ENCODE assay signal across 21 cellular contexts in genomic region chr2:233112261-233113113, GRCh38. TPM values are rescaled to one million over a fixed set of nuclear protein-coding genes. Genes with fewer than 3 reads are reported as not detected.
DNase-seq lines count a peak whose midpoint lies in the region; ATAC-seq and TF ChIP-seq lines count a peak whose summit lies in the region.
"Had no signal": no experiment of that assay in that cellular context is flagged by ENCODE, and none has a peak within 500 bp of the region (broad histone marks: within the 10 kb centered on the region; RNA-seq: fewer than 3 reads in every experiment).

No MANE protein-coding gene starts in this region.

- H3K9me3 Mint-ChIP-seq in CD14-positive monocyte (peaks cover 0 to 2% (median 0%) of the 10 kb centered on the region in 7 donors), neural crest cell (no peaks in the 10 kb centered on the region)
- H3K9me3 Mint-ChIP-seq in activated T-helper 2 cell treated with anti-CD3 and anti-CD28 coated beads, Interferon-gamma antibody, Interleukin-2, Interleukin-4, amounts not matched to agents 10 μg/mL and 5 μg/mL and 100 μg/mL, durations not matched to agents 14 hours and 24 hours and 36 hours, result no peaks in the 10 kb centered on the region
- H3K9me3 Mint-ChIP-seq: GM23338 had no signal

- H3K27ac ChIP-seq in HEK293 (ENCODE audit: extremely low read depth, low read depth, low read length), result no peak overlapping the region
- H3K27ac ChIP-seq: KMS-11, pancreas had no signal

- H3K36me3 Mint-ChIP-seq in CD14-positive monocyte (peaks cover 22 to 49% of the 10 kb centered on the region in 2 donors), neural crest cell (ENCODE audit: low read depth) (no peaks in the 10 kb centered on the region)
- H3K36me3 Mint-ChIP-seq in activated T-helper 2 cell treated with anti-CD3 and anti-CD28 coated beads, Interferon-gamma antibody, Interleukin-2, Interleukin-4, amounts not matched to agents 10 μg/mL and 5 μg/mL and 100 μg/mL, durations not matched to agents 14 hours and 24 hours and 36 hours (ENCODE audit: low read depth), result peaks cover 12% of the 10 kb centered on the region

- no peak for TF ChIP-seq CTCF in CD14-positive monocyte (IDR thresholded peaks at IDR 0.05)
- no peak for TF ChIP-seq CTCF in HEK293 (tag by site-specific recombination; IDR thresholded peaks at IDR 0.05)
- TF ChIP-seq CTCF in neural crest cell (conservative IDR thresholded peaks at IDR 0.05), result no peak

- H3K4me3 ChIP-seq in HEK293 (ENCODE audit: low read depth, low read length), result no peak overlapping the region
- H3K4me3 ChIP-seq: GM23338, pancreas had no signal

- H3K4me3 Mint-ChIP-seq in CD14-positive monocyte, result peak overlapping the region in 1 of 2 donors; percentile 14
- H3K4me3 Mint-ChIP-seq in activated T-helper 2 cell treated with anti-CD3 and anti-CD28 coated beads, Interferon-gamma antibody, Interleukin-2, Interleukin-4, amounts not matched to agents 10 μg/mL and 5 μg/mL and 100 μg/mL, durations not matched to agents 14 hours and 24 hours and 36 hours (ENCODE audit: low read depth), result no peak overlapping the region
- H3K4me3 Mint-ChIP-seq in neural crest cell, result no peak overlapping the region
- H3K4me3 Mint-ChIP-seq: GM23338 had no signal

- H3K4me1 Mint-ChIP-seq in CD14-positive monocyte, result peaks cover 44% of the 10 kb centered on the region
- peaks cover 35% of the 10 kb centered on the region for H3K4me1 Mint-ChIP-seq in activated T-helper 2 cell treated with anti-CD3 and anti-CD28 coated beads, Interferon-gamma antibody, Interleukin-2, Interleukin-4, amounts not matched to agents 10 μg/mL and 5 μg/mL and 100 μg/mL, durations not matched to agents 14 hours and 24 hours and 36 hours (ENCODE audit: low read depth)
- peaks cover 4% of the 10 kb centered on the region for H3K4me1 Mint-ChIP-seq in neural crest cell

- CTCF ChIA-PET in HEK293 (lab: Yijun Ruan, JAX), result interaction anchor here (0.6 to 1.3 kb wide), 4 partner anchors 11 to 500 kb away, joined by 3 read pairs; no protein-coding TSS in a partner anchor

- H3K27ac Mint-ChIP-seq in CD14-positive monocyte (peak overlapping the region in 6 of 7 donors; percentile 1 to 79 (median 70)), neural crest cell (ENCODE audit: unreplicated experiment) (peak overlapping the region; percentile 37)
- peak overlapping the region; percentile 11 for H3K27ac Mint-ChIP-seq in activated T-helper 2 cell treated with anti-CD3 and anti-CD28 coated beads, Interferon-gamma antibody, Interleukin-2, Interleukin-4, amounts not matched to agents 10 μg/mL and 5 μg/mL and 100 μg/mL, durations not matched to agents 14 hours and 24 hours and 36 hours
- H3K27ac Mint-ChIP-seq: GM23338 had no signal

- DNase-seq in CD14-positive monocyte (ENCODE audit: low spot score), result no peak
- DNase-seq in activated T-helper 2 cell treated with anti-CD3 and anti-CD28 coated beads, Interferon-gamma antibody, Interleukin-2, Interleukin-4, amounts not matched to agents 10 μg/mL and 5 μg/mL and 100 μg/mL, durations not matched to agents 14 hours and 24 hours and 36 hours (ENCODE audit: low spot score), result no peak
- no peak for DNase-seq in neural crest cell (ENCODE audit: low read depth, low spot score)
- DNase-seq in effector CD4-positive, alpha-beta T cell, result no peak
- DNase-seq: activated CD4-positive, CD25-positive, alpha-beta regulatory T cell; activated gamma-delta T cell; cortex of kidney; DMS153; NCI-H1048; NCI-H226; Right ventricle myocardium superior; stimulated activated CD4-positive, alpha-beta T cell treated with anti-CD3 and anti-CD28 coated beads, Interleukin-2, amount 100 ng/mL, for 24 hours; substantia nigra; T-helper 2 cell had no signal

- ATAC-seq in HG03439 (IDR thresholded peaks at IDR 0.05; ENCODE audit: unreplicated experiment) (no peak), GM21526 (IDR thresholded peaks at IDR 0.05; ENCODE audit: low FRiP score, unreplicated experiment) (no peak)
- ATAC-seq: GM23338, left lobe of liver had no signal

- H3K36me3 ChIP-seq in HEK293 (ENCODE audit: control insufficient read depth in 2 of 2, insufficient read depth in 1 of 2, low read length in 2 of 2), result no peaks in the 10 kb centered on the region
- H3K36me3 ChIP-seq: pancreas had no signal

- POLR2A ChIA-PET in HEK293 (lab: Yijun Ruan, JAX), result no interaction called here

- no peaks in the 10 kb centered on the region for H3K4me1 ChIP-seq in HEK293 (ENCODE audit: control insufficient read depth, insufficient read depth, low read length)
- H3K4me1 ChIP-seq: pancreas had no signal

- intact Hi-C loops in CD14-positive monocyte (cut with micrococcal nuclease), result no loop called here
- intact Hi-C loops in activated T-helper 2 cell treated with anti-CD3 and anti-CD28 coated beads, Interferon-gamma antibody, Interleukin-2, Interleukin-4, amounts not matched to agents 10 μg/mL and 5 μg/mL and 100 μg/mL, durations not matched to agents 14 hours and 24 hours and 36 hours (cut with micrococcal nuclease), result no loop called here

- H3K9me3 ChIP-seq in HEK293 (ENCODE audit: control insufficient read depth, insufficient read depth, low read depth, low read length), result no peaks in the 10 kb centered on the region
- H3K9me3 ChIP-seq: pancreas had no signal

- H3K27me3 Mint-ChIP-seq in CD14-positive monocyte (ENCODE audit: low read depth in 3 of 3) (no peaks in the 10 kb centered on the region), neural crest cell (ENCODE audit: low read depth) (peaks cover 15% of the 10 kb centered on the region)
- no peaks in the 10 kb centered on the region for H3K27me3 Mint-ChIP-seq in activated T-helper 2 cell treated with anti-CD3 and anti-CD28 coated beads, Interferon-gamma antibody, Interleukin-2, Interleukin-4, amounts not matched to agents 10 μg/mL and 5 μg/mL and 100 μg/mL, durations not matched to agents 14 hours and 24 hours and 36 hours (ENCODE audit: low read depth)

TF ChIP-seq in HEK293, 187 proteins besides CTCF, POLR2A, EP300 and RAD21:
- TF ChIP-seq SCRT1 (tag by site-specific recombination; IDR thresholded peaks at IDR 0.05; ENCODE audit: borderline replicate concordance) (peak; percentile 86), ZBTB21 (tag by site-specific recombination; IDR thresholded peaks at IDR 0.05) (no peak), PRDM10 (tag by site-specific recombination; IDR thresholded peaks at IDR 0.05) (0 out of 2 replicates have a peak, but pooled peaks have one; percentile 9), SCRT2 (tag by site-specific recombination; IDR thresholded peaks at IDR 0.05) (peak; percentile 97)

RNA-seq across cellular contexts. Expression of gene INPP5D, which starts 52.3 kb away (rescaled TPM):
- polyA plus RNA-seq in CD14-positive monocyte, result 10 to 100 TPM; 30.6 to 54.8 TPM
- 58.5 and 62.3 TPM in 2 replicates for total RNA-seq in activated T-helper 2 cell treated with anti-CD3 and anti-CD28 coated beads, Interferon-gamma antibody, Interleukin-2, Interleukin-4, amounts not matched to agents 10 μg/mL and 5 μg/mL and 100 μg/mL, durations not matched to agents 14 hours and 24 hours and 36 hours
- total RNA-seq in neural crest cell, result 0.28 and 0.30 TPM in 2 replicates

Comparison
In these comparisons a context has a peak if more than half of its experiments do, and no peak if none do; other contexts are left out.
1. H3K27ac Mint-ChIP-seq: peak in every context shown above with its lines; median percentile 70 in CD14-positive monocyte; 37 in neural crest cell; 11 in activated T-helper 2 cell treated with anti-CD3 and anti-CD28 coated beads, Interferon-gamma antibody, Interleukin-2, Interleukin-4, amounts not matched to agents 10 μg/mL and 5 μg/mL and 100 μg/mL, durations not matched to agents 14 hours and 24 hours and 36 hours.
2. RNA of gene INPP5D, which starts 52.3 kb away (total RNA-seq): 58.5 to 62.3 TPM in activated T-helper 2 cell treated with anti-CD3 and anti-CD28 coated beads, Interferon-gamma antibody, Interleukin-2, Interleukin-4, amounts not matched to agents 10 μg/mL and 5 μg/mL and 100 μg/mL, durations not matched to agents 14 hours and 24 hours and 36 hours; 0.28 to 0.30 TPM in neural crest cell; every median in the first group is over 10 times any median in the second.